Comparison of ENCODE assay signal across 26 cellular contexts in the genomic region with DNA sequence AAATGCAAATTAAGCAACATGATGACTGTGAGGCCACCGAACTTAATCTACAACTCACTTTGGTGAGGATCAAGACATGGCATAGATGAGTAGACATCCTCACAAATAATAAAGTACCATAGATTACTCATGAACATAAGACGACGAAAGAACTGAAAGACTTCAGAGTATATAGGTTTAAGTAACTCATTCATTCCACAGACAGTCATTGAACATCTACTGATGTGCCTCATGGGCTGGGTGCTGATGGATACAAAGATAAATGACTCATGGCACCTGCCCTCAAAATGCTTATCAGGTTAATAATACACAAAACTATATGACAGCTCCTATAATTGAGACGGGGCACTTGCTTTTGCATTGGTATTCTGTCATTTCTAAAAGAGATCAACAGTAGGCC.
"Had no signal": no experiment of that assay in that cellular context is flagged by ENCODE, and none has a peak within 500 bp of the region (broad histone marks: within the 10 kb centered on the region; RNA-seq: fewer than 3 reads in every experiment).

No MANE protein-coding gene starts in this region.

- FAIRE-seq: endothelial cell of umbilical vein had no signal

- H3K27me3 Mint-ChIP-seq: stimulated activated memory B cell treated with anti-CD40 and anti-IgM and Interleukin-4, amounts not matched to agents 10 μg/mL and 1 μg/mL and 100 μg/mL, for 72 hours had no signal

- H3K4me1 Mint-ChIP-seq: naive thymus-derived CD8-positive, alpha-beta T cell; stimulated activated memory B cell treated with anti-CD40 and anti-IgM and Interleukin-4, amounts not matched to agents 10 μg/mL and 1 μg/mL and 100 μg/mL, for 72 hours had no signal

- H3K4me1 ChIP-seq: lower lobe of right lung, psoas muscle, sigmoid colon, suprapubic skin, transverse colon, vagina had no signal

- H3K27ac Mint-ChIP-seq: naive thymus-derived CD8-positive, alpha-beta T cell; nephron progenitor cell; stimulated activated memory B cell treated with anti-CD40 and anti-IgM and Interleukin-4, amounts not matched to agents 10 μg/mL and 1 μg/mL and 100 μg/mL, for 72 hours; stimulated activated naive CD8-positive, alpha-beta T cell treated with anti-CD3 and anti-CD28 coated beads, Interleukin-15, Interleukin-2, amounts not matched to agents 100 ng/mL and 50 ng/mL, for 24 hours had no signal

- H3K9me3 Mint-ChIP-seq: naive thymus-derived CD8-positive, alpha-beta T cell; nephron progenitor cell; stimulated activated memory B cell treated with anti-CD40 and anti-IgM and Interleukin-4, amounts not matched to agents 10 μg/mL and 1 μg/mL and 100 μg/mL, for 72 hours; stimulated activated naive CD8-positive, alpha-beta T cell treated with anti-CD3 and anti-CD28 coated beads, Interleukin-15, Interleukin-2, amounts not matched to agents 100 ng/mL and 50 ng/mL, for 24 hours had no signal

- H3K4me3 Mint-ChIP-seq: naive thymus-derived CD8-positive, alpha-beta T cell; nephron progenitor cell; stimulated activated memory B cell treated with anti-CD40 and anti-IgM and Interleukin-4, amounts not matched to agents 10 μg/mL and 1 μg/mL and 100 μg/mL, for 72 hours; stimulated activated naive CD8-positive, alpha-beta T cell treated with anti-CD3 and anti-CD28 coated beads, Interleukin-15, Interleukin-2, amounts not matched to agents 100 ng/mL and 50 ng/mL, for 24 hours had no signal

- H3K4me3 ChIP-seq: coronary artery, esophagus muscularis mucosa, heart right ventricle, lower lobe of right lung, psoas muscle, sigmoid colon, suprapubic skin, transverse colon, vagina had no signal

- H3K9me3 ChIP-seq: esophagus muscularis mucosa, heart right ventricle, lower lobe of right lung, psoas muscle, sigmoid colon, suprapubic skin, transverse colon, vagina had no signal

- H3K27me3 ChIP-seq: esophagus muscularis mucosa, heart right ventricle, sigmoid colon, suprapubic skin, transverse colon, vagina had no signal

- H3K27ac ChIP-seq: coronary artery, esophagus muscularis mucosa, heart right ventricle, lower lobe of right lung, psoas muscle, sigmoid colon, suprapubic skin, transverse colon, vagina had no signal

- ATAC-seq: heart right ventricle; left ventricle myocardium superior; lower lobe of right lung; naive thymus-derived CD8-positive, alpha-beta T cell; psoas muscle; right cardiac atrium; stimulated activated memory B cell treated with anti-CD40 and anti-IgM and Interleukin-4, amounts not matched to agents 10 μg/mL and 1 μg/mL and 100 μg/mL, for 72 hours had no signal

- H3K36me3 Mint-ChIP-seq: naive thymus-derived CD8-positive, alpha-beta T cell had no signal

- DNase-seq: dermis blood vessel endothelial cell; effector memory CD4-positive, alpha-beta T cell; foreskin melanocyte; glutamatergic neuron; heart right ventricle; hippocampal formation; islet precursor cell; kidney glomerular epithelial cell; left ventricle myocardium superior; lower lobe of right lung; naive thymus-derived CD8-positive, alpha-beta T cell; nephron progenitor cell; nucleus accumbens; psoas muscle; right cardiac atrium; sigmoid colon; stimulated activated CD4-positive, alpha-beta T cell treated with anti-CD3 and anti-CD28 coated beads, Interleukin-2, amount 100 ng/mL, for 24 hours; stimulated activated CD4-positive, alpha-beta T cell treated with anti-CD3 and anti-CD28 coated beads, Interleukin-4, amount 100 ng/mL, for 24 hours; transverse colon had no signal
